In the genomic region with DNA sequence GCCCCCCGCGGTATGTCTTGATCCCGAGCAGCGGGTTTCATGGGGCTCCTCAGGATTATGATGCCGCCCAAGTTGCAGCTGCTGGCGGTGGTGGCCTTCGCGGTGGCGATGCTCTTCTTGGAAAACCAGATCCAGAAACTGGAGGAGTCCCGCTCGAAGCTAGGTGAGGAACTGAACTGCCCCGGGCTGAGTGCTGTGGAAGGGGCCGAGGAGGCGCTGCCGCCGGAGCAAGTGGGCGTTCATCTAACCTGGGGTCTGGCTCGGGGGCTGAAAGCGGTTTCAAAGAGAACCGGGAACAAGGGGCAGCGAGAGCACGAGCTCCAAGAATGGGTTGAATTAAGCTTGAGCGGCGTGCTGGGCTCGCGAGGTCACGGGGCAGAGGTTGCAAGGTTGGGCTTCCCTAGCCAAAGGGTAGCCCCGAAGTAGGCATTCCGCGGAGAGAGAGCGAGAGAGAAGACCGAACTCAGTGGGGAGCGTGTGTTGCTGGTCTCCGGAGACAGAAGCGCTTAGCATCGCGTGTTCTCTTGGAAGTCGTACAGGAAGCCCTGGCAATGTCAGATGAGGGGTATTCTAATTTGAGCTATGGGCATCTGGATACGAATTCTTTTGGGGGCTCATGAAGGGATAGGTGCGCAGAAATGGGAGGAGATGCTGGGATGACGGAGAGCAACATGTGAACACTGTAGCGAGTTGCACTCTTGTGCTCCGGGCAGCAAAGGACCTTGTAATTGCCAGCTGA, we compare ENCODE assay signal across 8 cellular contexts. TPM values are rescaled to one million over a fixed set of nuclear protein-coding genes. Genes with fewer than 3 reads are reported as not detected.
DNase-seq lines count a peak whose midpoint lies in the region; ATAC-seq lines count a peak whose summit lies in the region.

No MANE protein-coding gene starts in this region.

- peak overlapping the region; percentile 87 for H3K4me3 ChIP-seq in ACC112 (ENCODE audit: low read depth, low read length)

- H3K9me3 Mint-ChIP-seq in naive thymus-derived CD8-positive, alpha-beta T cell, result no peaks in the 10 kb centered on the region

- peaks cover 16 to 45% (median 33%) of the 10 kb centered on the region in 4 donors for H3K4me1 Mint-ChIP-seq in naive thymus-derived CD8-positive, alpha-beta T cell

- DNase-seq in NOMO-1 treated with dmso at 0.1 percent for 144 hours (lab: John Stamatoyannopoulos, UW; ENCODE audit: unreplicated experiment) (peak; percentile 19), fibroblast of gingiva (ENCODE audit: low read depth) (peak; percentile 44)
- DNase-seq in activated T-cell treated with anti-CD3 and anti-CD28 coated beads, Interleukin-2, amount 50 U/mL, for 1 hour, result peak; percentile 54
- peak; percentile 27 to 74 (median 46) for DNase-seq in naive thymus-derived CD8-positive, alpha-beta T cell
- peak; percentile 21 to 70 (median 48) for DNase-seq in stimulated activated naive CD4-positive, alpha-beta T cell (lab: John Stamatoyannopoulos, UW)

- no peaks in the 10 kb centered on the region for H3K27me3 Mint-ChIP-seq in naive thymus-derived CD8-positive, alpha-beta T cell

- peak overlapping the region; percentile 77 for H2AFZ ChIP-seq in ACC112 (ENCODE audit: low read length, unreplicated experiment)

- H3K4me1 ChIP-seq in ACC112 (ENCODE audit: control insufficient read depth, insufficient read depth, low read length, unreplicated experiment), result peaks cover 14% of the 10 kb centered on the region

- ATAC-seq in GM18873 (IDR thresholded peaks at IDR 0.05; ENCODE audit: low FRiP score, unreplicated experiment), result peak; percentile 23
- ATAC-seq in HG03460 (IDR thresholded peaks at IDR 0.05; ENCODE audit: unreplicated experiment), result peak; percentile 23
- peak; percentile 9 to 22 for ATAC-seq in naive thymus-derived CD8-positive, alpha-beta T cell

- no peaks in the 10 kb centered on the region for H3K36me3 ChIP-seq in ACC112 (ENCODE audit: insufficient read depth, low read length)

- no peaks in the 10 kb centered on the region for H3K27me3 ChIP-seq in ACC112 (ENCODE audit: insufficient read depth, low read length)

- H3K27ac ChIP-seq in ACC112 (ENCODE audit: low read depth, low read length), result peak overlapping the region; percentile 17; the same call in 1 of the 2 replicates

- no peak overlapping the region for H3K27ac Mint-ChIP-seq in naive thymus-derived CD8-positive, alpha-beta T cell

- POLR2A ChIA-PET in naive thymus-derived CD8-positive, alpha-beta T cell (lab: Charles Lee), result interaction anchor here (0.6 to 4.0 kb wide), 7 partner anchors 13 to 1638 kb away, joined by 3 to 55 read pairs (median 6); a partner anchor contains a TSS

- peaks cover 62% of the 10 kb centered on the region for H3K79me2 ChIP-seq in ACC112 (ENCODE audit: control insufficient read depth, insufficient read depth, low read length, unreplicated experiment)

- no peak overlapping the region for H3K4me3 Mint-ChIP-seq in naive thymus-derived CD8-positive, alpha-beta T cell

- H3K36me3 Mint-ChIP-seq in naive thymus-derived CD8-positive, alpha-beta T cell, result peaks cover 0 to 15% (median 1%) of the 10 kb centered on the region in 3 donors

RNA-seq across cellular contexts. Expression of a gene that starts 0.7 kb away (rescaled TPM):
- total RNA-seq in naive thymus-derived CD8-positive, alpha-beta T cell, result 10 to 100 TPM; 13.4 to 14.4 TPM
- polyA plus RNA-seq in naive thymus-derived CD8-positive, alpha-beta T cell, result 10 to 100 TPM in 1 of 3 donors, 1 to 10 TPM in 2; 7.1 to 10.6 (median 8.3) TPM

RNA-seq across cellular contexts. Expression of a gene that starts 1.2 kb away (rescaled TPM):
- total RNA-seq in naive thymus-derived CD8-positive, alpha-beta T cell, result 100 to 1,000 TPM; 157 to 166 TPM
- polyA plus RNA-seq in naive thymus-derived CD8-positive, alpha-beta T cell, result 100 to 1,000 TPM; 289 to 369 (median 328) TPM

Comparison
In these comparisons a context has a peak if more than half of its experiments do, and no peak if none do; other contexts are left out.
1. Peak in every context shown above with its lines: DNase-seq, ATAC-seq, H3K4me3 ChIP-seq and H3K27ac ChIP-seq.